ENCODE assay signal across 25 cellular contexts in the genomic region with DNA sequence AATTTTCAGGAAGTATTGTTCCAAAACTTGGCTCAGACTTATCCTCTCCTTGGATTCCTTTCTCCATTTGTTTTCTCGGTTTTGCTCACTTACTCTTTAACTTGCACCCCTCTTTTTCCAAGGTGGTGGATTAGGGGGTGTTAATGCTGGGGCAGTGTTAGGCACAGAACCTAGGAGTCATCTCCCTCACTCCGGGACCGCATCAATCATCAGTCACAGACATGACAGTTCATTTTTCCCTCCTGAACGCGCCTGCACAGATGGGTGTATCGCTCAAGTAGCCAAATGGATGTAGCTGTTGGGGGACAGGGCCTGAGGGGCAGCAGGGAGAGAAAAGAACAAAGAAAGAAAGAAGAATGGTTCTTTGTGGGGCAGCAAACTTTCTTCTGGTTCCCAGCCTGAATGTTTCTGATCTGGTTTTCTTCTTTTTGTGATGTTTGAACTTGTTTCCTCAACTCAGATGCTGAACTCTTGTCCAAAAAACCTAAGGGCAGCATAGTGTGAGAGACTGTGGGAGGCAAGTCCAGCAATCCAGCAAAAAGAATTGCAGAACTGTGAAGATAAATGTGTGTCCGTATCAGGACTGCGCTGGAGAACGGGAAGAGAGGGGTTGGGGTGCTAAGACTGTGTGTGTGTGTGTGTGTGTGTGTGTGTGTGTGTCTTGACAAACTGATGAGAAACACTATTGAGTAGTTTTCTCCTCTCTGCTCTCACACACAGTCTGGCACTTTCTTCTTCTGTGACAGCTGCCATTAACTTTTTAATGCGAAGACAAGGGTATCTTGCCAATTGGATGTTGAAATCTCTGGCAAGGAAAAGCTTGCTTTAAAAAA.
A peak's percentile ranks its signal among the peaks of the same experiment; 100 is the strongest.
DNase-seq lines count a peak whose midpoint lies in the region; TF ChIP-seq lines count a peak whose summit lies in the region.
"Had no signal": no experiment of that assay in that cellular context is flagged by ENCODE, and none has a peak within 500 bp of the region (broad histone marks: within the 10 kb centered on the region; RNA-seq: fewer than 3 reads in every experiment).

No MANE protein-coding gene starts in this region.

- TF ChIP-seq CTCF in AG10803 (conservative IDR thresholded peaks at IDR 0.05; ENCODE audit: low read length) (no peak), fibroblast of lung (conservative IDR thresholded peaks at IDR 0.05 in 1 of 2, IDR thresholded peaks at IDR 0.05 in 1 of 2; ENCODE audit: low read depth in 1 of 2, low read length in 2 of 2) (no peak), neural crest cell (conservative IDR thresholded peaks at IDR 0.05) (no peak), SK-N-SH (IDR thresholded peaks at IDR 0.05) (no peak)

- peaks cover 4% of the 10 kb centered on the region for H3F3A ChIP-seq in SK-N-SH (replicated peaks; ENCODE audit: insufficient read depth)

- peaks cover 7% of the 10 kb centered on the region for H3K36me3 Mint-ChIP-seq in neural crest cell (ENCODE audit: low read depth)

- H3K4me3 ChIP-seq in AG10803 (ENCODE audit: low read length), result no peak overlapping the region
- no peak overlapping the region for H3K4me3 ChIP-seq in fibroblast of lung (replicated peaks in 1 of 4; ENCODE audit: control extremely low read depth in 1 of 4, insufficient read depth in 1 of 4, low read depth in 3 of 4, low read length in 4 of 4)
- H3K4me3 ChIP-seq in SK-N-SH (ENCODE audit: low read depth in 2 of 2, low read length in 1 of 2), result no peak overlapping the region
- H3K4me3 ChIP-seq: mucosa of descending colon, PC-9 had no signal

- H3K27ac ChIP-seq in fibroblast of lung (ENCODE audit: insufficient read depth, low read length) (no peak overlapping the region), SK-N-SH (ENCODE audit: low read depth in 2 of 2, low read length in 1 of 2) (no peak overlapping the region)
- H3K27ac ChIP-seq: HL-60, neutrophil, PC-9, VCaP had no signal

- peak overlapping the region; percentile 98 for H3K27ac Mint-ChIP-seq in neural crest cell (ENCODE audit: unreplicated experiment)
- H3K27ac Mint-ChIP-seq: activated naive CD8-positive, alpha-beta T cell treated with anti-CD3 and anti-CD28 coated beads for 36 hours; activated T-helper 2 cell treated with anti-CD3 and anti-CD28 coated beads, Interferon-gamma antibody, Interleukin-2, Interleukin-4, amounts not matched to agents 10 μg/mL and 5 μg/mL and 100 μg/mL, durations not matched to agents 14 hours and 24 hours and 36 hours; dendritic cell treated with granulocyte-macrophage colony-stimulating factor and Interleukin-4, amounts not matched to agents 40 ng/mL and 50 ng/mL, for 4 days; stimulated activated naive CD8-positive, alpha-beta T cell treated with anti-CD3 and anti-CD28 coated beads, Interleukin-15, amount 100 ng/mL, for 72 hours; T-helper 1 cell treated with Interleukin-12 subunit alpha and Interleukin-12 subunit beta and Interleukin-4 antibody, amounts not matched to agents 30 μg/mL and 1 μg/mL, for 36 hours had no signal

- TF ChIP-seq RAD21 in SK-N-SH (IDR thresholded peaks at IDR 0.05; ENCODE audit: low read length), result no peak

- no peaks in the 10 kb centered on the region for H3K9me3 Mint-ChIP-seq in neural crest cell
- H3K9me3 Mint-ChIP-seq: activated naive CD8-positive, alpha-beta T cell treated with anti-CD3 and anti-CD28 coated beads for 36 hours; dendritic cell treated with granulocyte-macrophage colony-stimulating factor and Interleukin-4, amounts not matched to agents 40 ng/mL and 50 ng/mL, for 4 days; stimulated activated naive CD8-positive, alpha-beta T cell treated with anti-CD3 and anti-CD28 coated beads, Interleukin-15, amount 100 ng/mL, for 72 hours had no signal

- H3K4me2 ChIP-seq in fibroblast of lung (ENCODE audit: extremely low read depth, insufficient read depth, low read length) (peak overlapping the region; percentile 48), SK-N-SH (no peak overlapping the region)
- H3K4me2 ChIP-seq: PC-9 had no signal

- H4K20me1 ChIP-seq in fibroblast of lung (ENCODE audit: control insufficient read depth, extremely low read depth, insufficient read depth, low read length) (no peaks in the 10 kb centered on the region), SK-N-SH (ENCODE audit: insufficient read depth) (no peaks in the 10 kb centered on the region)

- no peak for TF ChIP-seq EP300 in SK-N-SH (IDR thresholded peaks at IDR 0.05; ENCODE audit: borderline replicate concordance in 1 of 2, low read depth in 1 of 2, low read length in 1 of 2)

- H3K4me1 ChIP-seq in fibroblast of lung (ENCODE audit: control insufficient read depth, extremely low read depth, insufficient read depth, low read length) (peaks cover 2% of the 10 kb centered on the region), SK-N-SH (ENCODE audit: control insufficient read depth in 1 of 2, insufficient read depth in 2 of 2, low read depth in 1 of 2, low read length in 1 of 2) (peaks cover 3% of the 10 kb centered on the region in 2 experiments; a peak in 2 of 4 replicates)
- H3K4me1 ChIP-seq: BE2C had no signal

- DNase-seq in AG10803 (ENCODE audit: low read depth) (peak; percentile 30), amniotic epithelial cell (ENCODE audit: low read depth) (peak; percentile 36), fibroblast of lung (ENCODE audit: low read depth in 2 of 2) (peak in 1 of 2 donors; percentile 51), neural crest cell (ENCODE audit: low read depth, low spot score) (no peak), DMS 273 (lab: John Stamatoyannopoulos, UW; ENCODE audit: unreplicated experiment) (no peak), DMS 273 treated with DMSO at 0.1 percent for 48 hours (lab: John Stamatoyannopoulos, UW) (no peak), SK-N-SH (no peak), T1000 (lab: John Stamatoyannopoulos, UW) (no peak)
- DNase-seq: activated CD4-positive, alpha-beta T cell treated with anti-CD3 and anti-CD28 coated beads, Interleukin-2, amount 50 U/mL, for 1 hour; activated naive CD8-positive, alpha-beta T cell treated with anti-CD3 and anti-CD28 coated beads for 36 hours; BE2C; Calu3; mucosa of descending colon; NCI-H187 treated with DMSO at 0.1 percent for 48 hours; PC-9; stimulated activated CD4-positive, alpha-beta T cell treated with anti-CD3 and anti-CD28 coated beads, Interleukin-4, amount 100 ng/mL, for 4 hours; stimulated activated naive CD8-positive, alpha-beta T cell treated with anti-CD3 and anti-CD28 coated beads, Interleukin-15, amount 100 ng/mL, for 72 hours; trophoblast cell had no signal

- 94% methylated on average over 10 of the region's 10 CpGs for WGBS in SK-N-SH (ENCODE audit: low lambda C conversion rate)

- H3K79me2 ChIP-seq in fibroblast of lung (ENCODE audit: control insufficient read depth, insufficient read depth, low read length) (no peaks in the 10 kb centered on the region), SK-N-SH (ENCODE audit: insufficient read depth) (no peaks in the 10 kb centered on the region)

- H3K36me3 ChIP-seq in fibroblast of lung (ENCODE audit: control insufficient read depth, insufficient read depth, low read length), result no peaks in the 10 kb centered on the region
- H3K36me3 ChIP-seq in SK-N-SH (replicated peaks in 1 of 2; ENCODE audit: control insufficient read depth in 1 of 2, insufficient read depth in 2 of 2, low read length in 1 of 2), result peaks cover 0 to 18% of the 10 kb centered on the region in 2 experiments
- H3K36me3 ChIP-seq: BE2C, neutrophil had no signal

- no peaks in the 10 kb centered on the region for H3K27me3 Mint-ChIP-seq in neural crest cell (ENCODE audit: low read depth)
- H3K27me3 Mint-ChIP-seq: activated naive CD8-positive, alpha-beta T cell treated with anti-CD3 and anti-CD28 coated beads for 36 hours; dendritic cell treated with granulocyte-macrophage colony-stimulating factor and Interleukin-4, amounts not matched to agents 40 ng/mL and 50 ng/mL, for 4 days; IgD-negative memory B cell; stimulated activated naive CD8-positive, alpha-beta T cell treated with anti-CD3 and anti-CD28 coated beads, Interleukin-15, amount 100 ng/mL, for 72 hours had no signal

- peaks cover 38% of the 10 kb centered on the region for H3K4me1 Mint-ChIP-seq in neural crest cell
- H3K4me1 Mint-ChIP-seq: activated naive CD8-positive, alpha-beta T cell treated with anti-CD3 and anti-CD28 coated beads for 36 hours; stimulated activated naive CD8-positive, alpha-beta T cell treated with anti-CD3 and anti-CD28 coated beads, Interleukin-15, amount 100 ng/mL, for 72 hours had no signal

- H3K9me3 ChIP-seq in fibroblast of lung (ENCODE audit: control insufficient read depth, insufficient read depth, low read depth, low read length) (no peaks in the 10 kb centered on the region), SK-N-SH (no peaks in the 10 kb centered on the region; the same call in 1 of the 2 replicates)
- H3K9me3 ChIP-seq: BE2C, mucosa of descending colon, neutrophil had no signal

- no peaks in the 10 kb centered on the region for H3K27me3 ChIP-seq in fibroblast of lung (ENCODE audit: control insufficient read depth, insufficient read depth, low read length)
- H3K27me3 ChIP-seq in SK-N-SH (ENCODE audit: insufficient read depth), result no peaks in the 10 kb centered on the region
- H3K27me3 ChIP-seq: BE2C, neutrophil had no signal

- H3K4me3 Mint-ChIP-seq in neural crest cell, result peak overlapping the region; percentile 48
- H3K4me3 Mint-ChIP-seq: activated naive CD8-positive, alpha-beta T cell treated with anti-CD3 and anti-CD28 coated beads for 36 hours; dendritic cell treated with granulocyte-macrophage colony-stimulating factor and Interleukin-4, amounts not matched to agents 40 ng/mL and 50 ng/mL, for 4 days; stimulated activated naive CD8-positive, alpha-beta T cell treated with anti-CD3 and anti-CD28 coated beads, Interleukin-15, amount 100 ng/mL, for 72 hours; T-helper 1 cell treated with Interleukin-12 subunit alpha and Interleukin-12 subunit beta and Interleukin-4 antibody, amounts not matched to agents 30 μg/mL and 1 μg/mL, for 36 hours had no signal

- POLR2A ChIA-PET in SK-N-SH (lab: Yijun Ruan, JAX), result no interaction called here

- CTCF ChIA-PET in SK-N-SH (lab: Yijun Ruan, JAX), result interaction anchor here (1.3 to 1.5 kb wide), 2 partner anchors 120 to 346 kb away, joined by 3 to 6 read pairs; no protein-coding TSS in a partner anchor

- H2AFZ ChIP-seq in fibroblast of lung (ENCODE audit: low read length), result no peak overlapping the region
- H2AFZ ChIP-seq in SK-N-SH (ENCODE audit: low read depth), result no peak overlapping the region
- H2AFZ ChIP-seq: PC-9 had no signal

- H3K9me2 ChIP-seq in SK-N-SH, result no peaks in the 10 kb centered on the region

- H3K9ac ChIP-seq in fibroblast of lung (ENCODE audit: insufficient read depth, low read length) (no peak overlapping the region), SK-N-SH (no peak overlapping the region)

TF ChIP-seq in SK-N-SH, 30 proteins besides CTCF, POLR2A, EP300 and RAD21 (continues in another document):
- TF ChIP-seq FOXM1 (IDR thresholded peaks at IDR 0.05; ENCODE audit: low read depth), result no peak
- no peak for TF ChIP-seq ELF1 (IDR thresholded peaks at IDR 0.05)
- TF ChIP-seq MEF2A (IDR thresholded peaks at IDR 0.05; ENCODE audit: borderline replicate concordance, low read depth), result no peak

Comparison
In these comparisons a context has a peak if more than half of its experiments do, and no peak if none do; other contexts are left out.
1. DNase-seq: peak in AG10803 (single experiment) and amniotic epithelial cell (single experiment); none in neural crest cell (single experiment), DMS 273 (single experiment), DMS 273 treated with DMSO at 0.1 percent for 48 hours (single experiment), SK-N-SH (single experiment) and T1000 (single experiment).